ENCODE assay signal across 11 cellular contexts in the genomic region with DNA sequence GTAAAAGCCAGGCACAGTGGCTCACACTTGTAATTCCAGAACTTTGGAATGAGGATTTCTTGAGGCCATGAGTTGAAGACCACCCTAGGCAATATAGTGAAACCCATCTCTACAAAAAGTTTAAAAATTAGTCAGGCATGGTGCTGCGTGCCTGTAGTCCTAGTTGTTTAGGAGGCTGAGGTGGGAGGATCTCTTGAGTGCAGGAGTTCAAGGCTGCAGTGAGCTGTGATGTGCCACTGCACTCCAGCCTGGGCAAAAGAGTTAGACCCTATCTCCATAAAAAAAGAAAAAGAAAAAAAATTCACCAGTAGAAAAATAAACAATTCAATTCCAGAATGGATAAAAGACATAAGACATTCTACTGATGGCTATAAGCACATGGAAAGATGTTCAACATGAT.
"Had no signal": no experiment of that assay in that cellular context is flagged by ENCODE, and none has a peak within 500 bp of the region (broad histone marks: within the 10 kb centered on the region; RNA-seq: fewer than 3 reads in every experiment).

No MANE protein-coding gene starts in this region.

- DNase-seq: GM23248, GOT3, H7, H9, HCEC 1CT, HFFc6 had no signal

- H2AFZ ChIP-seq: GM23248 had no signal

- H3K36me3 ChIP-seq: HAP-1 had no signal

- H3K9ac ChIP-seq: GM23248 had no signal

- H3K27ac ChIP-seq: GM23248 had no signal

- ATAC-seq: GM23338, HCT116 had no signal

- H3K4me3 ChIP-seq: GM23248, GM23338, HAP-1 had no signal

- FAIRE-seq: H1, H54 had no signal

- H3K9me3 ChIP-seq: HAP-1 had no signal

- H3K4me1 ChIP-seq: HAP-1 had no signal

- H3K4me2 ChIP-seq: GM23338 had no signal
